8 cellular contexts compared by ENCODE assay signal in the genomic region with DNA sequence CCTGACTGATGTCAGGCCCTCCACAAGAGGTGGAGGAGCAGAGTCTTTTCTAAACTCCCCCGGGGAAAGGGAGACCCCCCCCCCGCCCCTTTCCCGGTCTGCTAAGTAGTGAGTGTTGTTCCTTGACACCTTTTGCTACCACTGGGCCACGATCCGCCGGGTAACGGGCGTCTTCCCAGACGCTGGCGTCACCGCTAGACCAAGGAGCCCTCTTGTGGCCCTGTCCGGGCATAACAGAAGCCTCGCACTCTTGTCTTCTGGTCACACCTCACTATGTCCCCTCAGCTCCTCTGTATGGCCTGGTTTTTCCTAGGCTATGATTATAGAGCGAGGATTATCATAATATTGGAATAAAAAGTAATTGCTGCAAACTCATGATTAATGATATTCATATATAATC. TPM values are rescaled to one million over a fixed set of nuclear protein-coding genes. Genes with fewer than 3 reads are reported as not detected.
DNase-seq lines count a peak whose midpoint lies in the region; ATAC-seq and TF ChIP-seq lines count a peak whose summit lies in the region.
"Not testable (repeated sequence)": the region's sequence is repeated elsewhere in the genome, so short reads cannot be mapped to it uniquely, and the experiment has no call there.

No MANE protein-coding gene starts in this region.

- not testable (repeated sequence) for H3K9me3 Mint-ChIP-seq in WTC11

- not testable (repeated sequence) for H3K36me3 Mint-ChIP-seq in WTC11

- H3K27me3 ChIP-seq in AG04450 (ENCODE audit: control insufficient read depth, insufficient read depth, low read length); adipocyte (replicated peaks; ENCODE audit: control insufficient read depth, insufficient read depth, low read length): not testable (repeated sequence)

- not testable (repeated sequence) for DNase-seq in AG04450 (ENCODE audit: low read depth, low spot score)
- DNase-seq in GM13977 (ENCODE audit: low spot score) = peak; percentile 21
- DNase-seq in NCI-H69 (lab: John Stamatoyannopoulos, UW) = peak; percentile 22
- peak; percentile 84 for DNase-seq in WTC11 (ENCODE audit: low spot score)
- DNase-seq in adipocyte (ENCODE audit: low read depth) = peak; percentile 70
- peak; percentile 49 for DNase-seq in fibroblast of the aortic adventitia (ENCODE audit: low read depth)
- peak; percentile 22 for DNase-seq in midbrain (lab: John Stamatoyannopoulos, UW)
- DNase-seq in stimulated activated CD4-positive, alpha-beta T cell treated with anti-CD3 and anti-CD28 coated beads, Interleukin-4, amount 100 ng/mL, for 1 hour = peak; percentile 63

- peaks cover 13% of the 10 kb centered on the region for H3K4me1 Mint-ChIP-seq in WTC11

- not testable (repeated sequence) for H3K9ac ChIP-seq in adipocyte (ENCODE audit: low read length)

- in situ Hi-C loops in GM13977 (cut with MboI; ENCODE audit: low pct_unique_long_range_greater_than_20kb, low sequenced_read_pairs, unreplicated experiment) = not testable (repeated sequence)

- CTCF ChIA-PET in AG04450 (lab: Charles Lee) = not testable (repeated sequence)
- CTCF ChIA-PET in WTC11 (lab: Charles Lee) = interaction anchor here (0.6 to 0.9 kb wide), 2 partner anchors 76 to 213 kb away, joined by 3 read pairs; a partner anchor contains a TSS

- not testable (repeated sequence) for H3K27me3 Mint-ChIP-seq in WTC11 (ENCODE audit: low read depth)

- TF ChIP-seq CTCF in AG04450 (IDR thresholded peaks at IDR 0.05; ENCODE audit: low read depth, low read length) (peak; percentile 68), GM13977 (IDR thresholded peaks at IDR 0.05; ENCODE audit: extremely low read depth, insufficient read depth, missing control alignments) (peak; percentile 70), WTC11 (IDR thresholded peaks at IDR 0.05) (peak; percentile 43; the same call in 1 of the 2 replicates), fibroblast of the aortic adventitia (IDR thresholded peaks at IDR 0.05; ENCODE audit: insufficient read depth, low read length) (peak; percentile 74)

- not testable (repeated sequence) for H3K27ac ChIP-seq in AG04450 (ENCODE audit: low read depth, low read length)

- not testable (repeated sequence) for H3K9me3 ChIP-seq in AG04450 (ENCODE audit: control insufficient read depth, insufficient read depth, low read length); adipocyte (ENCODE audit: control insufficient read depth, low read length)

- POLR2A ChIA-PET in AG04450 (lab: Yijun Ruan, JAX); WTC11 (lab: Charles Lee): not testable (repeated sequence)

- H3K4me3 Mint-ChIP-seq in WTC11 = not testable (repeated sequence)

- not testable (repeated sequence) for H3K4me3 ChIP-seq in AG04450 (ENCODE audit: low read depth, low read length); adipocyte (ENCODE audit: low read length); fibroblast of the aortic adventitia (ENCODE audit: low read depth, low read length)

- not testable (repeated sequence) for H3K27ac Mint-ChIP-seq in WTC11

- H3K4me1 ChIP-seq in adipocyte (ENCODE audit: control insufficient read depth, insufficient read depth, low read length) = peaks cover 14% of the 10 kb centered on the region

- peaks cover 12% of the 10 kb centered on the region for H3K36me3 ChIP-seq in adipocyte (ENCODE audit: control insufficient read depth, insufficient read depth, low read length, severe bottlenecking)

- ATAC-seq in WTC11 = not testable (repeated sequence)

RNA-seq across cellular contexts. Expression of a gene that starts 12.3 kb away (rescaled TPM):
- 27.7 and 27.8 TPM in 2 replicates for polyA plus RNA-seq in AG04450 (2011; rRNA removed)
- 20.7 and 21.0 TPM in 2 replicates for polyA minus RNA-seq in AG04450 (2011; rRNA and poly(A)+ RNA removed)
- total RNA-seq in WTC11 (2021) = 24.8 to 27.8 TPM (median 27.2 TPM) in 3 replicates
- total RNA-seq in fibroblast of the aortic adventitia (ENCODE audit: low replicate concordance) = 14.1 and 16.4 TPM in 2 replicates

RNA-seq across cellular contexts. Expression of a gene that starts 50.0 kb away (rescaled TPM):
- polyA plus RNA-seq in AG04450 (2011; rRNA removed) = 0.32 and 0.46 TPM in 2 replicates
- 0.04 and 0.23 TPM in 2 replicates for polyA minus RNA-seq in AG04450 (2011; rRNA and poly(A)+ RNA removed)
- total RNA-seq in WTC11 (2021) = 5.1 to 5.4 TPM (median 5.1 TPM) in 3 replicates
- total RNA-seq in fibroblast of the aortic adventitia (ENCODE audit: low replicate concordance) = 0.65 and 1.3 TPM in 2 replicates
